1 cellular context compared by ENCODE assay signal in genomic region chr6:34656378-34657036, GRCh38.
TF ChIP-seq lines count a peak whose summit lies in the region.

No MANE protein-coding gene starts in this region.

TF ChIP-seq in GM12878, 131 proteins besides CTCF, POLR2A, EP300 and RAD21 (continued from another document and continues in another):
- TF ChIP-seq EZH2 (IDR thresholded peaks at IDR 0.05; ENCODE audit: borderline replicate concordance, control insufficient read depth, low read depth, low read length) (no peak), CUX1 (IDR thresholded peaks at IDR 0.05; ENCODE audit: insufficient replicate concordance, low read depth, low read length) (peak; percentile 27), CREB1 (IDR thresholded peaks at IDR 0.05; ENCODE audit: low read depth) (peak; percentile 82), MYB (IDR thresholded peaks at IDR 0.05; ENCODE audit: borderline replicate concordance, low read depth, low read length) (peak; percentile 81), ZNF592 (IDR thresholded peaks at IDR 0.05) (peak; percentile 4; the same call in 1 of the 2 replicates), RFX5 (IDR thresholded peaks at IDR 0.05; ENCODE audit: low read depth, low read length) (0 out of 2 replicates have a peak, but pooled peaks have one; percentile 43), CEBPB (IDR thresholded peaks at IDR 0.05; ENCODE audit: borderline replicate concordance in 1 of 2, low read depth in 2 of 2, low read length in 2 of 2) (peak in 1 of 2 experiments; percentile 97; a peak in 2 of 4 replicates), BACH1 (IDR thresholded peaks at IDR 0.05; ENCODE audit: borderline replicate concordance) (0 out of 2 replicates have a peak, but pooled peaks have one; percentile 25), RUNX3 (IDR thresholded peaks at IDR 0.05; ENCODE audit: low read length) (peak; percentile 94), EGR1 (IDR thresholded peaks at IDR 0.05; ENCODE audit: borderline replicate concordance in 1 of 2, low read depth in 2 of 2, low read length in 2 of 2) (0 out of 3 replicates have a peak, but pooled peaks of 1 of the 2 experiments have one; percentile 28), JUNB (IDR thresholded peaks at IDR 0.05) (peak; percentile 98), ZBTB11 (CRISPR knock-in tag; IDR thresholded peaks at IDR 0.05) (no peak), HDAC6 (IDR thresholded peaks at IDR 0.05; ENCODE audit: unreplicated experiment) (no peak), TCF7 (IDR thresholded peaks at IDR 0.05; ENCODE audit: borderline replicate concordance) (peak; percentile 93), USF2 (IDR thresholded peaks at IDR 0.05; ENCODE audit: borderline replicate concordance, low read depth, low read length) (no peak), PBX3 (IDR thresholded peaks at IDR 0.05; ENCODE audit: insufficient replicate concordance, low read depth, low read length) (peak; percentile 41), STAT3 (IDR thresholded peaks at IDR 0.05; ENCODE audit: low read depth, low read length) (peak; percentile 95), HCFC1 (IDR thresholded peaks at IDR 0.05; ENCODE audit: low read length) (no peak), SREBF1 (IDR thresholded peaks at IDR 0.05; ENCODE audit: low read length) (no peak), POU2F2 (IDR thresholded peaks at IDR 0.05; ENCODE audit: borderline replicate concordance, low read depth, low read length) (peak; percentile 89), MTA3 (IDR thresholded peaks at IDR 0.05; ENCODE audit: borderline replicate concordance, low read length) (peak; percentile 88; the same call in 1 of the 2 replicates), CREM (IDR thresholded peaks at IDR 0.05; ENCODE audit: low read depth) (peak; percentile 95), ESRRA (IDR thresholded peaks at IDR 0.05; ENCODE audit: low read length) (no peak), TCF12 (IDR thresholded peaks at IDR 0.05; ENCODE audit: low read depth, low read length) (peak; percentile 99), MYC (IDR thresholded peaks at IDR 0.05; ENCODE audit: insufficient read depth, insufficient read length, insufficient replicate concordance, low read length, severe bottlenecking) (no peak), EED (IDR thresholded peaks at IDR 0.05; ENCODE audit: low read depth) (peak; percentile 64), NR2F1 (conservative IDR thresholded peaks at IDR 0.05) (peak; percentile 97), LARP7 (IDR thresholded peaks at IDR 0.05) (no peak), NFIC (IDR thresholded peaks at IDR 0.05; ENCODE audit: low read depth, low read length) (peak; percentile 100), POLR2AphosphoS5 (IDR thresholded peaks at IDR 0.05; ENCODE audit: low read length) (peak; percentile 88), SIX5 (IDR thresholded peaks at IDR 0.05; ENCODE audit: low read depth, low read length, severe bottlenecking) (no peak), CBX5 (IDR thresholded peaks at IDR 0.05; ENCODE audit: low read depth) (peak; percentile 67; the same call in 1 of the 2 replicates), E2F8 (IDR thresholded peaks at IDR 0.05; ENCODE audit: low read depth, partially characterized antibody) (peak; percentile 45), RCOR1 (conservative IDR thresholded peaks at IDR 0.05; ENCODE audit: low read depth, low read length) (0 out of 2 replicates have a peak, but pooled peaks have one; percentile 39), IRF4 (IDR thresholded peaks at IDR 0.05; ENCODE audit: low read depth, low read length) (peak; percentile 73; the same call in 1 of the 2 replicates), ATF2 (IDR thresholded peaks at IDR 0.05; ENCODE audit: low read length) (peak; percentile 100), POLR2AphosphoS2 (IDR thresholded peaks at IDR 0.05; ENCODE audit: low read depth, low read length) (peak; percentile 83), IKZF1 (conservative IDR thresholded peaks at IDR 0.05) (peak; percentile 93), SPI1 (IDR thresholded peaks at IDR 0.05; ENCODE audit: borderline replicate concordance, insufficient read depth, low read depth, low read length) (no peak), BHLHE40 (IDR thresholded peaks at IDR 0.05; ENCODE audit: borderline replicate concordance in 1 of 2, low read depth in 2 of 2, low read length in 1 of 2) (peak; percentile 62 to 73), PML (IDR thresholded peaks at IDR 0.05; ENCODE audit: low read length) (peak; percentile 91), ZBED1 (IDR thresholded peaks at IDR 0.05; ENCODE audit: borderline replicate concordance) (peak; percentile 96), SMC3 (IDR thresholded peaks at IDR 0.05; ENCODE audit: borderline replicate concordance, low read length) (0 out of 2 replicates have a peak, but pooled peaks have one; percentile 10), NFYA (IDR thresholded peaks at IDR 0.05; ENCODE audit: borderline replicate concordance, low read depth, low read length) (no peak), IKZF2 (IDR thresholded peaks at IDR 0.05) (peak; percentile 92 to 94), MTA2 (IDR thresholded peaks at IDR 0.05; ENCODE audit: low read depth) (peak; percentile 100)
